ENCODE assay signal across 13 cellular contexts in the genomic region with DNA sequence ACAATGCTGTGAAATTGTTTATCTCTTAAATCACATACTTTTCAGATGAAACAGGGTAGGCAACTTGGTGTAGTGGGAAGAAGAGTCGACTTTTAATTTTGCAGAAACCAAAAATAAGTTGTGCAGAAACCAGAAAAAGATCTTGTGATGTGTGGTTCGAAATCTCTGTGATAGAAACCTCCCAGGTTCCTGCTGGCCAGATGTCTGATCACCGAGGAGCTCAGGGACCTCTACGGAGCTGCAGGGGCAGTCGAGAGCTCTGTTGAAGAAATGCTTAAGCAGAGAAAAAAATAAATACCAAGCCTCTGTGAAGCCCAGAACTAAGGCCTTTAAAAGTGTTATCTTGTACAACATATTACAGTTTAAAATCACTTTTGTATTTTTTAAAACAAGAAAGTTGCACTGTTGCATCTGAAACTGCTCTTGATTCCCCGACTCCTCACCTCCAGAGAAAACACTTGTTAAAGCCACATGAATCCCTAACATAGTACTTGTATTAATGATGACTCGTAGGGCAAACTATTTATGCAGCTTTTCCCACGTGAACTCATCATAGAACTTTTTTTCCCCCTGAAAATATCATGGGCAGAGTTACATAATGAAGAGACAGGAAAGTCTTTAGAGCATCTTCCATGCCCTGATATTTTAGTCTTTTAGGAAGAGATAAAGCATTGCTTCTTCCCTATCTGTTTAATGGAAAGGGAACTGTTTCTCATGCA. TPM values are rescaled to one million over a fixed set of nuclear protein-coding genes. Genes with fewer than 3 reads are reported as not detected.
DNase-seq lines count a peak whose midpoint lies in the region; ATAC-seq and TF ChIP-seq lines count a peak whose summit lies in the region.
"Had no signal": no experiment of that assay in that cellular context is flagged by ENCODE, and none has a peak within 500 bp of the region (broad histone marks: within the 10 kb centered on the region; RNA-seq: fewer than 3 reads in every experiment).

No MANE protein-coding gene starts in this region.

- no peaks in the 10 kb centered on the region for H3K9me3 Mint-ChIP-seq in endothelial cell (ENCODE audit: unreplicated experiment)
- H3K9me3 Mint-ChIP-seq: CD14-positive monocyte had no signal

- no peak for TF ChIP-seq CTCF in AG10803 (conservative IDR thresholded peaks at IDR 0.05; ENCODE audit: low read length)
- no peak for TF ChIP-seq CTCF in endothelial cell (IDR thresholded peaks at IDR 0.05; ENCODE audit: unreplicated experiment)

- ATAC-seq in GM19023 (IDR thresholded peaks at IDR 0.05; ENCODE audit: unreplicated experiment) (peak; percentile 58), HG03565 (IDR thresholded peaks at IDR 0.05; ENCODE audit: unreplicated experiment) (peak; percentile 36)

- DNase-seq in AG10803 (ENCODE audit: low read depth) (peak; percentile 55), endothelial cell (ENCODE audit: low spot score) (no peak), CD1c-positive myeloid dendritic cell (ENCODE audit: extremely low spot score) (no peak), SHP77 treated with DMSO at 0.1 percent for 48 hours (lab: John Stamatoyannopoulos, UW) (no peak), DMS153 (lab: John Stamatoyannopoulos, UW) (no peak)
- no peak for DNase-seq in activated effector memory CD4-positive, alpha-beta T cell treated with Interleukin-2 at 50 U/mL for 16 hours
- DNase-seq: anterior cingulate cortex, NCI-H2227 treated with DMSO at 0.1 percent for 48 hours, T-helper 9 cell had no signal

- no peak overlapping the region for H3K4me3 ChIP-seq in AG10803 (ENCODE audit: low read length)

- peaks cover 21% of the 10 kb centered on the region for H3K4me1 Mint-ChIP-seq in endothelial cell (ENCODE audit: unreplicated experiment)

- peaks cover 23% of the 10 kb centered on the region for H3K36me3 Mint-ChIP-seq in endothelial cell (ENCODE audit: low read depth, unreplicated experiment)

- peak overlapping the region; percentile 8 for H3K4me3 Mint-ChIP-seq in endothelial cell (ENCODE audit: unreplicated experiment)
- H3K4me3 Mint-ChIP-seq: CD14-positive monocyte had no signal

- peaks cover 7% of the 10 kb centered on the region for H3K27me3 Mint-ChIP-seq in endothelial cell (ENCODE audit: unreplicated experiment)

- H3K27ac Mint-ChIP-seq in endothelial cell (ENCODE audit: unreplicated experiment): no peak overlapping the region

RNA-seq across cellular contexts. Expression of a gene that starts 51.3 kb away (rescaled TPM):
- not detected for total RNA-seq in endothelial cell (ENCODE audit: unreplicated experiment)
- total RNA-seq: glomerular endothelial cell had no signal
